Comparison of ENCODE assay signal across 8 cellular contexts in genomic region chr17:50919321-50920040, GRCh38. TPM values are rescaled to one million over a fixed set of nuclear protein-coding genes. Genes with fewer than 3 reads are reported as not detected.
DNase-seq lines count a peak whose midpoint lies in the region; ATAC-seq and TF ChIP-seq lines count a peak whose summit lies in the region.

No MANE protein-coding gene starts in this region.

- DNase-seq in NCI-H1417 treated with DMSO at 0.1 percent for 48 hours (lab: John Stamatoyannopoulos, UW) (peak; percentile 91), T-helper 2 cell (peak; percentile 46 to 93 (median 80)), ascending aorta (ENCODE audit: low spot score in 2 of 2) (peak; percentile 77 to 96), cardiac septum (ENCODE audit: low spot score) (peak; percentile 96), posterior cingulate gyrus (peak; percentile 94 to 99 (median 97)), tibial nerve (ENCODE audit: low spot score in 2 of 2) (peak; percentile 64 to 65), KG1 (lab: John Stamatoyannopoulos, UW) (no peak)

- H3K36me3 ChIP-seq in ascending aorta: no peaks in the 10 kb centered on the region
- no peaks in the 10 kb centered on the region for H3K36me3 ChIP-seq in tibial nerve

- peak overlapping the region; percentile 50 to 63 for H3K27ac ChIP-seq in ascending aorta
- H3K27ac ChIP-seq in tibial nerve: peak overlapping the region; percentile 65 to 93 (median 84)

- TF ChIP-seq EP300 in tibial nerve (IDR thresholded peaks at IDR 0.05): peak; percentile 65 to 93

- intact Hi-C loops in ascending aorta (cut with DNase I) (loop anchor here (1.0 kb wide), 1 partner anchor 53 kb away; the partner anchor contains the start of gene TOB1), cardiac septum (cut with DNase I) (no loop called here), posterior cingulate gyrus (cut with DNase I) (loop anchor here (2.0 kb wide), 1 partner anchor 53 kb away; the partner anchor contains the start of gene TOB1)

- H3K9me3 ChIP-seq in ascending aorta (no peaks in the 10 kb centered on the region), tibial nerve (no peaks in the 10 kb centered on the region)

- H3K27me3 ChIP-seq in ascending aorta: no peaks in the 10 kb centered on the region
- H3K27me3 ChIP-seq in tibial nerve: no peaks in the 10 kb centered on the region

- peak; percentile 50 for ATAC-seq in GM18858 (IDR thresholded peaks at IDR 0.05; ENCODE audit: unreplicated experiment)

- WGBS in tibial nerve, 2 donors: 19 to 39% methylated on average over 12 to 15 of the region's 18 CpGs

- TF ChIP-seq CTCF in ascending aorta (IDR thresholded peaks at IDR 0.05): peak in 1 of 3 experiments; percentile 29
- peak in 1 of 5 experiments; percentile 39 for TF ChIP-seq CTCF in tibial nerve (IDR thresholded peaks at IDR 0.05)

- peak; percentile 18 to 63 for TF ChIP-seq POLR2A in tibial nerve (IDR thresholded peaks at IDR 0.05)

- peaks cover 0 to 16% of the 10 kb centered on the region in 2 donors for H3K4me1 ChIP-seq in ascending aorta
- H3K4me1 ChIP-seq in tibial nerve: peaks cover 0 to 41% (median 20%) of the 10 kb centered on the region in 4 donors

- H3K4me3 ChIP-seq in ascending aorta (no peak overlapping the region), tibial nerve (no peak overlapping the region)

RNA-seq across cellular contexts. Expression of gene TOB1, which starts 53.3 kb away (rescaled TPM):
- total RNA-seq in ascending aorta (41.7 TPM), cardiac septum (71.1 TPM), tibial nerve (100 to 1,000 TPM in 1 of 4 donors, 10 to 100 TPM in 3; 48.6 to 142 (median 81.3) TPM)
